Comparison of ENCODE assay signal across 17 cellular contexts in genomic region chr1:230122361-230123279, GRCh38. TPM values are rescaled to one million over a fixed set of nuclear protein-coding genes. Genes with fewer than 3 reads are reported as not detected.
DNase-seq lines count a peak whose midpoint lies in the region; ATAC-seq, FAIRE-seq and TF ChIP-seq lines count a peak whose summit lies in the region.
"Had no signal": no experiment of that assay in that cellular context is flagged by ENCODE, and none has a peak within 500 bp of the region (broad histone marks: within the 10 kb centered on the region; RNA-seq: fewer than 3 reads in every experiment).

No MANE protein-coding gene starts in this region.

- TF ChIP-seq EP300 in K562 (IDR thresholded peaks at IDR 0.05; ENCODE audit: low read length) = no peak

- H3K9me1 ChIP-seq in K562 (ENCODE audit: control insufficient read depth, insufficient read depth, low read length) = no peaks in the 10 kb centered on the region

- H3K36me3 ChIP-seq in K562 (ENCODE audit: control insufficient read depth, insufficient read depth, low read length) = peaks cover 32% of the 10 kb centered on the region
- H3K36me3 ChIP-seq in Caco-2 (ENCODE audit: control insufficient read depth, insufficient read depth, low read length) = no peaks in the 10 kb centered on the region; the same call in 1 of the 2 replicates
- H3K36me3 ChIP-seq: BE2C, colonic mucosa, right atrium auricular region had no signal

- H3K4me3 Mint-ChIP-seq in natural killer cell (no peak overlapping the region), Caco-2 (ENCODE audit: unreplicated experiment) (no peak overlapping the region)
- H3K4me3 Mint-ChIP-seq: activated naive CD4-positive, alpha-beta T cell treated with anti-CD3 and anti-CD28 coated beads, Interleukin-2, amount 10 ng/mL, durations not matched to agents 7 days and 5 days had no signal

- in situ Hi-C loops in K562 (cut with MboI) = no loop called here

- BruUV-seq in K562 (replicated peaks; lab: Mats Ljungman, UMichigan) (no TSS peak), Caco-2 (replicated peaks; lab: Mats Ljungman, UMichigan) (no TSS peak)

- DNase-seq in EL = peak; percentile 43
- DNase-seq in K562 (ENCODE audit: extremely low read depth in 1 of 4, low spot score in 3 of 4) = no peak
- DNase-seq in natural killer cell = no peak
- no peak for DNase-seq in activated naive CD4-positive, alpha-beta T cell (lab: John Stamatoyannopoulos, UW)
- no peak for DNase-seq in Right ventricle myocardium superior
- no peak for DNase-seq in Caco-2
- DNase-seq: activated naive CD4-positive, alpha-beta T cell treated with anti-CD3 and anti-CD28 coated beads, Interleukin-2, amount 10 ng/mL, durations not matched to agents 7 days and 5 days; BE2C; islet precursor cell; NCI-H2171; PC-9; substantia nigra had no signal

- peak; percentile 1 for ATAC-seq in HG03520 (IDR thresholded peaks at IDR 0.05; ENCODE audit: unreplicated experiment)
- ATAC-seq in K562 = no peak
- ATAC-seq in natural killer cell = no peak
- ATAC-seq in Right ventricle myocardium superior (ENCODE audit: poor library complexity) = no peak
- no peak for ATAC-seq in HG02759 (IDR thresholded peaks at IDR 0.05; ENCODE audit: unreplicated experiment)

- H3K9me3 ChIP-seq in K562 (replicated peaks; ENCODE audit: control insufficient read depth, insufficient read depth, low read depth, low read length) = no peaks in the 10 kb centered on the region
- H3K9me3 ChIP-seq in Caco-2 = no peaks in the 10 kb centered on the region
- H3K9me3 ChIP-seq: BE2C, colonic mucosa, right atrium auricular region had no signal

- peaks cover 96% of the 10 kb centered on the region for H3K79me2 ChIP-seq in K562 (ENCODE audit: control insufficient read depth, insufficient read depth, low read length)

- no peak overlapping the region for H3K4me2 ChIP-seq in K562 (ENCODE audit: insufficient read depth, low read length)
- H3K4me2 ChIP-seq: PC-9 had no signal

- POLR2A ChIA-PET in K562 (lab: Yijun Ruan, JAX) = interaction anchor here (0.7 to 1.8 kb wide), 7 partner anchors 9 to 42 kb away, joined by 3 to 8 read pairs (median 5); no protein-coding TSS in a partner anchor
- POLR2A ChIA-PET in Caco-2 (lab: Charles Lee) = no interaction called here

- no peak for TF ChIP-seq POLR2A in K562 (conservative IDR thresholded peaks at IDR 0.05)

- no peak for TF ChIP-seq RAD21 in K562 (CRISPR knock-in tag; conservative IDR thresholded peaks at IDR 0.05 in 1 of 2, IDR thresholded peaks at IDR 0.05 in 1 of 2)

- 77% methylated on average over 16 of the region's 16 CpGs for WGBS in K562 (ENCODE audit: insufficient coverage, low coverage, missing lambda C conversion rate)

- no peak overlapping the region for H3K27ac ChIP-seq in K562 (ENCODE audit: extremely low read depth, low read depth, low read length)
- H3K27ac ChIP-seq: colonic mucosa, PC-9, right atrium auricular region had no signal

- H3K9me3 Mint-ChIP-seq in natural killer cell = no peaks in the 10 kb centered on the region
- H3K9me3 Mint-ChIP-seq in Caco-2 (ENCODE audit: unreplicated experiment) = no peaks in the 10 kb centered on the region
- H3K9me3 Mint-ChIP-seq: activated naive CD4-positive, alpha-beta T cell treated with anti-CD3 and anti-CD28 coated beads, Interleukin-2, amount 10 ng/mL, durations not matched to agents 7 days and 5 days; T-helper 2 cell treated with Interferon-gamma antibody and Interleukin-4, amounts not matched to agents 5 μg/mL and 100 μg/mL, for 36 hours had no signal

- no peak for FAIRE-seq in K562 (lab: Jason Lieb, UNC)

- H3K4me3 ChIP-seq in K562 (no peak overlapping the region), Caco-2 (ENCODE audit: low read depth, low read length) (no peak overlapping the region)
- H3K4me3 ChIP-seq: colonic mucosa, PC-9, right atrium auricular region had no signal

- H3K4me1 Mint-ChIP-seq in natural killer cell (peaks cover 86% of the 10 kb centered on the region in 2 donors), Caco-2 (ENCODE audit: low read depth, unreplicated experiment) (peaks cover 23% of the 10 kb centered on the region)

- H3K27me3 ChIP-seq in K562 (ENCODE audit: control insufficient read depth in 2 of 2, insufficient read depth in 2 of 2, low read length in 2 of 2) (no peaks in the 10 kb centered on the region), Caco-2 (replicated peaks; ENCODE audit: control insufficient read depth, insufficient read depth, low read length) (no peaks in the 10 kb centered on the region)
- H3K27me3 ChIP-seq: BE2C, colonic mucosa, right atrium auricular region had no signal

- H3K36me3 Mint-ChIP-seq in natural killer cell = no peaks in the 10 kb centered on the region
- H3K36me3 Mint-ChIP-seq in Caco-2 (ENCODE audit: insufficient read depth, unreplicated experiment) = no peaks in the 10 kb centered on the region

- H4K20me1 ChIP-seq in K562 (replicated peaks; ENCODE audit: control insufficient read depth, insufficient read depth, low read length) = no peaks in the 10 kb centered on the region

- intact Hi-C loops in K562 (cut with micrococcal nuclease) = no loop called here
- intact Hi-C loops in natural killer cell (cut with micrococcal nuclease) = loop anchor here (5.0 kb wide), 1 partner anchor 55 kb away; the partner anchor contains the start of gene GALNT2
- intact Hi-C loops in Right ventricle myocardium superior (cut with DNase I) = no loop called here
- intact Hi-C loops in Caco-2 (cut with micrococcal nuclease; ENCODE audit: unreplicated experiment) = no loop called here

- no peak overlapping the region for H2AFZ ChIP-seq in K562 (ENCODE audit: low read depth, low read length)
- H2AFZ ChIP-seq: PC-9 had no signal

- H3K4me1 ChIP-seq in K562 (replicated peaks in 1 of 2; ENCODE audit: control insufficient read depth in 2 of 2, insufficient read depth in 2 of 2, low read length in 2 of 2) = peaks cover 64 to 79% of the 10 kb centered on the region in 2 experiments
- H3K4me1 ChIP-seq in Caco-2 = peaks cover 8% of the 10 kb centered on the region

- H3K9ac ChIP-seq in K562 (ENCODE audit: insufficient read depth in 1 of 2, low read depth in 2 of 2, low read length in 2 of 2) = no peak overlapping the region

- H3K27me3 Mint-ChIP-seq in natural killer cell (ENCODE audit: low read depth in 2 of 2) (no peaks in the 10 kb centered on the region), Caco-2 (ENCODE audit: insufficient read depth, unreplicated experiment) (no peaks in the 10 kb centered on the region)
- H3K27me3 Mint-ChIP-seq: activated naive CD4-positive, alpha-beta T cell treated with anti-CD3 and anti-CD28 coated beads, Interleukin-2, amount 10 ng/mL, durations not matched to agents 7 days and 5 days had no signal

- H3K27ac Mint-ChIP-seq in natural killer cell (peak overlapping the region; percentile 80 to 93), Caco-2 (ENCODE audit: unreplicated experiment) (no peak overlapping the region)

- TF ChIP-seq CTCF in K562 (IDR thresholded peaks at IDR 0.05 in 2 of 3, conservative IDR thresholded peaks at IDR 0.05 in 1 of 3; ENCODE audit: insufficient read depth in 2 of 3, low read depth in 1 of 3, low read length in 3 of 3) (no peak), natural killer cell (IDR thresholded peaks at IDR 0.05) (no peak), Caco-2 (IDR thresholded peaks at IDR 0.05; ENCODE audit: insufficient read depth in 1 of 2, low read depth in 1 of 2, low read length in 1 of 2, severe bottlenecking in 1 of 2, unreplicated experiment in 1 of 2) (no peak)

- CTCF ChIA-PET in K562 (lab: Yijun Ruan, JAX; ENCODE audit: low intra/inter-chr PET ratio) = no interaction called here
- CTCF ChIA-PET in Caco-2 (lab: Charles Lee) = no interaction called here

TF ChIP-seq in K562, 482 proteins besides CTCF, POLR2A, EP300 and RAD21:
- peak; percentile 33 for TF ChIP-seq PKNOX1 (IDR thresholded peaks at IDR 0.05)
- 0 out of 4 replicates have a peak, but pooled peaks of 1 of the 2 experiments have one; percentile 7 for TF ChIP-seq KDM1A (IDR thresholded peaks at IDR 0.05)
- TF ChIP-seq POLR3G (IDR thresholded peaks at IDR 0.05; ENCODE audit: extremely low read depth, insufficient read length, insufficient replicate concordance) = no peak

RNA-seq across cellular contexts. Expression of gene GALNT2, which starts 55.6 kb away (rescaled TPM):
- total RNA-seq in K562 (2011; cell fraction: chromatin; rRNA removed; ENCODE audit: low replicate concordance) = 96.1 and 131 TPM in 2 replicates
- 139 and 145 TPM in 2 replicates for total RNA-seq in K562 (2011; cell fraction: nucleolus; rRNA removed)
- 159 and 198 TPM in 2 replicates for total RNA-seq in K562 (2011; cell fraction: nucleoplasm; rRNA removed)
- 51.9 and 66.5 TPM in 2 replicates for total RNA-seq in K562 (2014; rRNA removed)
- total RNA-seq in K562 (2014; rRNA removed; fragmentation: Illumina TruSeq; extraction: Trizol) = 33.3 and 34.6 TPM in 2 replicates
- total RNA-seq in K562 (2015; rRNA removed; fragmentation: Illumina TruSeq; extraction: Trizol) = 54.6 and 56.7 TPM in 2 replicates
- 98.2 and 106 TPM in 2 replicates for total RNA-seq in K562 (2021)
- 37.2 and 41.8 TPM in 2 replicates for polyA plus RNA-seq in K562 (2011; rRNA removed)
- 53.2 and 59.2 TPM in 2 replicates for polyA plus RNA-seq in K562 (2011; cell fraction: cytosol; rRNA removed)
- 54.3 and 75.7 TPM in 2 replicates for polyA plus RNA-seq in K562 (2011; cell fraction: nucleus; rRNA removed)
- polyA plus RNA-seq in K562 (2012) = 75.0 and 88.5 TPM in 2 replicates
- 58.5 and 67.9 TPM in 2 replicates for polyA plus RNA-seq in K562 (2014; fragmentation: Illumina TruSeq; extraction: Trizol)
- polyA plus RNA-seq in K562 (2014; fragmentation: Nextera tagmentation; extraction: Ambion mirVana) = 1 to 10 TPM; 1.6 to 1.8 TPM
- polyA plus RNA-seq in K562 (2014; rRNA removed) = 66.9 and 67.9 TPM in 2 replicates
- polyA minus RNA-seq in K562 (2011; rRNA and poly(A)+ RNA removed) = 34.0 and 50.2 TPM in 2 replicates
- 40.9 and 44.3 TPM in 2 replicates for polyA minus RNA-seq in K562 (2011; cell fraction: cytosol; rRNA and poly(A)+ RNA removed)
- 25.2 and 30.3 TPM in 2 replicates for polyA minus RNA-seq in K562 (2011; cell fraction: nucleus; rRNA and poly(A)+ RNA removed)
- total RNA-seq in natural killer cell = 10 to 100 TPM; 31.2 to 53.6 (median 47.3) TPM
- 21.2 TPM for total RNA-seq in Right ventricle myocardium superior
- 54.3 and 62.2 TPM in 2 replicates for total RNA-seq in Caco-2 (2022)
